Comparison of ENCODE assay signal across 8 cellular contexts in the genomic region with DNA sequence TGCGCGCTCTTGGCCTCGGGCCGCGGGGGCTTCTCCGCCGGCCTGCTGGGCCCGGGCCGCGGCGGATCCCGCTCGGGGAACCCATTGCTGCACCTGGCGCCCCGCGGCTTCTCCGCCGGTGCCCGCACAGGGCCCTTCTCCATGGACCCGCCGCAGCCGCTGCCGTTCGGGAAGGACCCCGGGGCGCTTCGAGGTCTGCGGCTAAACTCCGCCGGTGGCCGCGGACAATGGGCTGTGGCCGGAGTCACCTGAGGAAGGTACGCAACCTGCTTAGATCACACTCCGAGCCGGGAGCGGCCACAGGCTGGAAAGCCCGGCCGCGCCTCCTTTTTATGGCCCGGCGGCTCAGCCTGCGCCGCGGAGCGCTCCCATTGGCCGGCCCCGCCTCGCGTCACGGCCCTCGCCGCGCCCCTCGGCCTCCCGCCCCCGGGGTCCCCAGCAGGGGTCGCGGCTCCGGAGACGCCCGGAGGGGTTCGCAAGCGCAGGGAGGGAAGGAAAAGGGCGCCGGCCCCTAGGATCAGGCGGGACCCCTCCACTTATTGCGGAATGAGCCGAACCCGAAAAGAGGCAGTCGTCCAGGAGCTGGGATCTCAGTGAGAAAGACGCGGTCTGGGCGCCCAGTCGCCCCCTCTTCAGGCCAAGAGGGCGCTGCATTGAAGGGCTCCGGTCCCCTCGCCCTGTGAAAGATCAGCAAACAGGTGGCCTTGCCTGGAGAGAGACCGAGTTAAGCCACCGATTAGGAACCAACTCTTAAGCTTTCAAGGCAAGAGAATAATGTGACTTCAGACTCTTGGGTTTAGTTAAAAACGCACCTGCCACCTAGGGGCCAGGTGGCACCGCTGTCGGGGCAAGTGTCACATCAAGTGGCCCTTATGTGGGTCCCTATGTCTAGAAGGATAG. TPM values are rescaled to one million over a fixed set of nuclear protein-coding genes. Genes with fewer than 3 reads are reported as not detected.
A peak's percentile ranks its signal among the peaks of the same experiment; 100 is the strongest.
DNase-seq lines count a peak whose midpoint lies in the region; ATAC-seq, FAIRE-seq and TF ChIP-seq lines count a peak whose summit lies in the region.

A gene with protein sequence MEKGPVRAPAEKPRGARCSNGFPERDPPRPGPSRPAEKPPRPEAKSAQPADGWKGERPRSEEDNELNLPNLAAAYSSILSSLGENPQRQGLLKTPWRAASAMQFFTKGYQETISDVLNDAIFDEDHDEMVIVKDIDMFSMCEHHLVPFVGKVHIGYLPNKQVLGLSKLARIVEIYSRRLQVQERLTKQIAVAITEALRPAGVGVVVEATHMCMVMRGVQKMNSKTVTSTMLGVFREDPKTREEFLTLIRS (minus strand): TSS at position 306 of the 900 bp plus-strand sequence. CDS start 163 bp downstream, at position 143.

- H3K9me3 Mint-ChIP-seq in IgD-negative memory B cell, result no peaks in the 10 kb centered on the region
- no peaks in the 10 kb centered on the region for H3K9me3 Mint-ChIP-seq in activated T-helper 17 cell treated with anti-CD3 and anti-CD28 coated beads, Interleukin-2, amount 50 U/mL, for 72 hours

- H3K4me3 Mint-ChIP-seq in IgD-negative memory B cell, result peak within 1 kb of the TSS; percentile 86 to 97 (median 96)
- H3K4me3 Mint-ChIP-seq in activated T-helper 17 cell treated with anti-CD3 and anti-CD28 coated beads, Interleukin-2, amount 50 U/mL, for 72 hours, result peak within 1 kb of the TSS; percentile 85

- H3K27me3 ChIP-seq in Peyer's patch, result no peaks in the 10 kb centered on the region
- no peaks in the 10 kb centered on the region for H3K27me3 ChIP-seq in thyroid gland

- no peak for FAIRE-seq in frontal cortex (lab: Jason Lieb, UNC)

- peak within 1 kb of the TSS; percentile 87 to 96 (median 91) for H3K27ac Mint-ChIP-seq in IgD-negative memory B cell
- H3K27ac Mint-ChIP-seq in activated T-helper 17 cell treated with anti-CD3 and anti-CD28 coated beads, Interleukin-2, amount 50 U/mL, for 72 hours, result peak within 1 kb of the TSS; percentile 73

- intact Hi-C loops in thyroid gland (cut with DNase I), result no loop called here

- no peaks in the 10 kb centered on the region for H3K36me3 ChIP-seq in Peyer's patch
- no peaks in the 10 kb centered on the region for H3K36me3 ChIP-seq in thyroid gland

- 0 to 2% methylated on average over 17 to 26 of the region's 83 CpGs for WGBS in thyroid gland, 2 donors

- DNase-seq in DMS79 treated with DMSO at 0.1 percent for 48 hours (lab: John Stamatoyannopoulos, UW) (peak; percentile 95), Peyer's patch (peak; percentile 85 to 94 (median 92)), frontal cortex (ENCODE audit: low spot score in 2 of 2) (peak; percentile 72 to 78), nucleus accumbens (lab: John Stamatoyannopoulos, UW) (peak in 46 of 56 donors; percentile 4 to 73 (median 38)), thyroid gland (peak; percentile 79)

- H3K27ac ChIP-seq in Peyer's patch, result peak within 1 kb of the TSS; percentile 93 to 99 (median 97)
- H3K27ac ChIP-seq in thyroid gland, result peak within 1 kb of the TSS; percentile 70 to 83 (median 77)

- peaks cover 11 to 15% (median 13%) of the 10 kb centered on the region in 3 donors for H3K4me1 Mint-ChIP-seq in IgD-negative memory B cell
- H3K4me1 Mint-ChIP-seq in activated T-helper 17 cell treated with anti-CD3 and anti-CD28 coated beads, Interleukin-2, amount 50 U/mL, for 72 hours, result peaks cover 15% of the 10 kb centered on the region

- no peaks in the 10 kb centered on the region for H3K9me3 ChIP-seq in Peyer's patch
- H3K9me3 ChIP-seq in thyroid gland, result no peaks in the 10 kb centered on the region

- TF ChIP-seq POLR2A in Peyer's patch (IDR thresholded peaks at IDR 0.05), result peak; percentile 89 to 95
- TF ChIP-seq POLR2A in thyroid gland (IDR thresholded peaks at IDR 0.05), result peak in 1 of 2 donors; percentile 97

- no peaks in the 10 kb centered on the region for H3K27me3 Mint-ChIP-seq in IgD-negative memory B cell
- no peaks in the 10 kb centered on the region for H3K27me3 Mint-ChIP-seq in activated T-helper 17 cell treated with anti-CD3 and anti-CD28 coated beads, Interleukin-2, amount 50 U/mL, for 72 hours

- peak; percentile 84 for ATAC-seq in GM21528 (IDR thresholded peaks at IDR 0.05; ENCODE audit: low FRiP score, unreplicated experiment)
- ATAC-seq in activated T-helper 17 cell treated with anti-CD3 and anti-CD28 coated beads, Interleukin-2, amount 50 U/mL, for 72 hours (replicated peaks), result peak; percentile 88

- no peaks in the 10 kb centered on the region for H3K36me3 Mint-ChIP-seq in IgD-negative memory B cell
- H3K36me3 Mint-ChIP-seq in activated T-helper 17 cell treated with anti-CD3 and anti-CD28 coated beads, Interleukin-2, amount 50 U/mL, for 72 hours (ENCODE audit: low read depth), result peaks cover 5% of the 10 kb centered on the region

- TF ChIP-seq CTCF in Peyer's patch (IDR thresholded peaks at IDR 0.05) (peak; percentile 34 to 62 (median 48)), thyroid gland (IDR thresholded peaks at IDR 0.05) (peak; percentile 24 to 51 (median 40))

- H3K4me3 ChIP-seq in Peyer's patch (peak within 1 kb of the TSS; percentile 87 to 92 (median 92)), thyroid gland (replicated peaks in 1 of 3) (peak within 1 kb of the TSS; percentile 56 to 72 (median 61))

- peaks cover 0 to 6% (median 0%) of the 10 kb centered on the region in 4 donors for H3K4me1 ChIP-seq in Peyer's patch
- H3K4me1 ChIP-seq in thyroid gland, result peaks cover 0 to 8% of the 10 kb centered on the region in 2 donors

RNA-seq across cellular contexts. Expression of the gene that starts here (rescaled TPM):
- polyA plus RNA-seq in IgD-negative memory B cell, result 12.9 TPM
- total RNA-seq in Peyer's patch, result 10 to 100 TPM; 15.7 to 29.2 (median 28.1) TPM
- total RNA-seq in activated T-helper 17 cell treated with anti-CD3 and anti-CD28 coated beads, Interleukin-2, amount 50 U/mL, for 72 hours, result 10 to 100 TPM; 23.7 to 36.3 TPM
- 1.6 TPM for total RNA-seq in frontal cortex
- total RNA-seq in thyroid gland, result 1 to 10 TPM; 5.2 to 7.8 (median 7.4) TPM

Comparison
In these comparisons a context has a peak if more than half of its experiments do, and no peak if none do; other contexts are left out.
1. Peak in every context shown above with its lines: DNase-seq, ATAC-seq, H3K4me3 ChIP-seq and H3K27ac ChIP-seq.
2. DNase-seq: peak in every context shown above with its lines; median percentile 95 in DMS79 treated with DMSO at 0.1 percent for 48 hours; 92 in Peyer's patch; 79 in thyroid gland; 75 in frontal cortex; 38 in nucleus accumbens.